Comparison of ENCODE assay signal across 8 cellular contexts in the genomic region with DNA sequence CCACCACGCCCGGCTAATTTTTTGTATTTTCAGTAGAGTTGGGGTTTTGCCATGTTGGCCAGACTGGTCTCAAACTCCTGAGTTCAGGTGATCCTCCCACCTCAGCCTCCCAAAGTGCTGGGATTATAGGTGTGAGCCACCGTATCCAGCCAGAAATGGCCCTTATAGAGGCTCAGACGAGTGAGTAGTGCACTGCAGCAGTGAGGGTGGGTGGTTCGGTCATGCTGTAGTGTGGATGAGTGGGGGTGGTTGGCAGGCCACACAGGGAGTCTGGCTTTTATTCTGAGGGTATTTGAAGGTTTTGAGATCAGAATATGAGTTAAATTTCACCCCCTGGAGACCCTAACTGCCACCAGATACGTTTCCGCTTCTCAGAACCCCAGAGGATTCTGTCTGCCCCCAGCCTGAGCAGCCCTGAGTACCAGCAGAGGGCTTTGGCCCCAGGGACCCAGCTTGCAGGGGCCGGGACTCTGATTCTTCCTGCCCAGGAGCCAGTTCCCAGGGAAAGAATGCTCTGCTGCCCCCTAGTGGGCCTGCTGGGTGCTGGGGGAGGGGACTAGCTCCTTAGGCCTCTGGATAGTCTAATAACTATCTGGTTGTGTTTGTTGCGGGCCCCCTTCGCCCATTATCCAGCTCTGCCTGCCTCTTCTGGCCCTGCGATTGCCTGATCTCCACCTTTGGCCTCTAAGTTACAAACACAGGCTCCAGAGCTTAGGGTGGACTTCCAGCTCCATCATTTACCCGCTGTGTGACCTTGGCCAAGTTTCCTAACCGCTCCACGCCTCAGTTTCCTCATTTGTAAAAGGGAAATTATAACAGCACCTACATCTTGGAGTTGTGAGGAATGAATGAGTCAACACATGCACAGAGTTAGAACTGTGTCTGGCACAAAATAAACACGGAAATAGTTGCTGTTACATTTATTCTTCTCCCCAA. TPM values are rescaled to one million over a fixed set of nuclear protein-coding genes. Genes with fewer than 3 reads are reported as not detected.
DNase-seq lines count a peak whose midpoint lies in the region; ATAC-seq and TF ChIP-seq lines count a peak whose summit lies in the region.

No MANE protein-coding gene starts in this region.

- TF ChIP-seq CTCF in coronary artery (IDR thresholded peaks at IDR 0.05) (peak; percentile 95), lower leg skin (IDR thresholded peaks at IDR 0.05) (peak in 1 of 3 donors; percentile 70)

- 38 to 48% methylated on average over 12 to 15 of the region's 15 CpGs for WGBS in lower leg skin, 2 donors

- TF ChIP-seq POLR2A in lower leg skin (IDR thresholded peaks at IDR 0.05) = no peak

- ATAC-seq in HG03439 (IDR thresholded peaks at IDR 0.05; ENCODE audit: unreplicated experiment) = peak; percentile 32
- no peak for ATAC-seq in HG03196 (IDR thresholded peaks at IDR 0.05; ENCODE audit: unreplicated experiment)

- intact Hi-C loops in lower leg skin (cut with DNase I; ENCODE audit: low total_unique reads) = no loop called here

- DNase-seq in ELR (ENCODE audit: low read depth) (peak; percentile 90), NCI-H774 (lab: John Stamatoyannopoulos, UW) (peak; percentile 67), coronary artery (ENCODE audit: low spot score) (peak; percentile 91), lower leg skin (ENCODE audit: low spot score in 2 of 2) (peak; percentile 88 to 98)
- peak; percentile 88 to 92 for DNase-seq in activated CD4-positive, alpha-beta T cell treated with anti-CD3 and anti-CD28 coated beads, Interleukin-2, amount 50 U/mL, for 24 hours (ENCODE audit: low read depth in 1 of 2, low spot score in 1 of 2)
- peak; percentile 86 to 92 for DNase-seq in stimulated activated CD4-positive, alpha-beta T cell treated with anti-CD3 and anti-CD28 coated beads, Interleukin-4, amount 100 ng/mL, for 4 hours

- H3K4me3 ChIP-seq in coronary artery (peak overlapping the region; percentile 12), lower leg skin (ENCODE audit: low read depth, poor library complexity, severe bottlenecking) (no peak overlapping the region)

- H3K27ac ChIP-seq in coronary artery = peak overlapping the region; percentile 19 to 27

RNA-seq across cellular contexts. Expression of gene ZNF771, which starts 2.0 kb away (rescaled TPM):
- 10 to 100 TPM in 3 of 4 donors, 1 to 10 TPM in 1; 5.9 to 12.8 (median 11.0) TPM for total RNA-seq in lower leg skin

RNA-seq across cellular contexts. Expression of gene ZNF48, which starts 14.2 kb away (rescaled TPM):
- total RNA-seq in lower leg skin = 10 to 100 TPM in 3 of 4 donors, 1 to 10 TPM in 1; 8.3 to 15.6 (median 10.5) TPM

RNA-seq across cellular contexts. Expression of gene DCTPP1, which starts 20.4 kb away (rescaled TPM):
- 10 to 100 TPM; 14.7 to 18.8 (median 17.9) TPM for total RNA-seq in lower leg skin

RNA-seq across cellular contexts. Expression of gene SEPTIN1, which starts 27.0 kb away (rescaled TPM):
- 1 to 10 TPM in 1 of 4 donors, under 1 TPM in 2, not detected in 1; 0.39 to 1.2 (median 0.91) TPM for total RNA-seq in lower leg skin

RNA-seq across cellular contexts. Expression of gene MYL11, which starts 34.8 kb away (rescaled TPM):
- total RNA-seq in lower leg skin = 1 to 10 TPM in 1 of 4 donors, under 1 TPM in 1, not detected in 2; 0.79 to 2.1 TPM
